ENCODE assay signal across 21 cellular contexts in the genomic region with DNA sequence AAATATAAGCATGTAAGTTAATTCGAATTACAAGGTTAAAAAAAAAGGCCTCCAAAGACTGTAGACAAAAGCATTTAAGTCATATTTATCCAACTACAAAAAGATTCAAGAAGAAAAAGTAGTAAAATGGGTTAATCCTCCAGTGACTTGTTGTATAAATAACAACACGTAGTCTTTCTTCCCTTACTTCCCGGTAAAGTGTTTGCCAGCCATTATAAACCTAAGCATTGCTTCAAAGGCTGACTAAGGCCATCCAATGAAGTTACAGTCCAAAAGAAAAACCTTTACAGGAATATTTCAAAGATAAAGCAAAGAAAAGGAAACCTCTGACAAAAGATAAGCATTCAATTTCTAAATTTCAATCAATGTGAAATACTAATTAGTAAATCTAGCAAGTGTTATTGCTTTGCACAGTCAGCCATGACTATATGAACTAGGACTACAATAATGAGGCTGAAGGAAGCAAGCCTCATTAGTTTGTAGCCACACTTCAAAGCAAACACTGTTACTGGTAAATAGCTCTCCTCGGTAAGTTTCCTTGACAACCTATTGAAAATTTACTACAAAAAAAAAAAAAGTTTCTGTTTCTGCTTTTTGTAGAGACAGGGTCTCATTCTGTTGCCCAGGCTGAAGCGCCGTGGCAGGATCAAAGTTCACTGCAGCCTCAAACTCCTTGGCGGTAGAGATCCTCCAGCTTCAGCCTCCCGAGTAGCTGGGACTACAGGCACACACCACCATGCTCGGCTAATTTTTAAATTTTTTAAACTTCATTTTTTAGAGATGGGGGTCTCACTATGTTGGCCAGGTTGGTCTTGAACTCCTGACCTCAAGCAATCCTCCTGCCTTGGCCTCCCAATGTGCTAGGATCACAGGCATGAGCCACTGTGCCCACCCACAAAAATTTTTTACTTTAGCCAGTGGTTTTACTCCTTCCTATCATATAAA. TPM values are rescaled to one million over a fixed set of nuclear protein-coding genes. Genes with fewer than 3 reads are reported as not detected.
A peak's percentile ranks its signal among the peaks of the same experiment; 100 is the strongest.
DNase-seq lines count a peak whose midpoint lies in the region; ATAC-seq, FAIRE-seq and TF ChIP-seq lines count a peak whose summit lies in the region.
"Had no signal": no experiment of that assay in that cellular context is flagged by ENCODE, and none has a peak within 500 bp of the region (broad histone marks: within the 10 kb centered on the region; RNA-seq: fewer than 3 reads in every experiment).

No MANE protein-coding gene starts in this region.

- CTCF ChIA-PET in OCI-LY7 (lab: Charles Lee; ENCODE audit: unreplicated experiment): no interaction called here

- H3K4me2 ChIP-seq in DOHH2 (ENCODE audit: low read length): peak overlapping the region; percentile 22; the same call in 1 of the 2 replicates
- H3K4me2 ChIP-seq in OCI-LY7 (ENCODE audit: low read length): peak overlapping the region; percentile 23
- no peak overlapping the region for H3K4me2 ChIP-seq in trophoblast cell (ENCODE audit: low read length)

- H3K27ac ChIP-seq in DOHH2 (ENCODE audit: low read depth, low read length): no peak overlapping the region
- no peak overlapping the region for H3K27ac ChIP-seq in OCI-LY7 (ENCODE audit: low read depth, low read length, poor library complexity, severe bottlenecking)
- H3K27ac ChIP-seq in prostate gland: no peak overlapping the region
- no peak overlapping the region for H3K27ac ChIP-seq in trophoblast cell (ENCODE audit: low read depth, low read length)
- H3K27ac ChIP-seq: adrenal gland had no signal

- H2AFZ ChIP-seq in OCI-LY7 (ENCODE audit: low read length): no peak overlapping the region
- H2AFZ ChIP-seq in trophoblast cell (ENCODE audit: insufficient read depth, low read length, poor library complexity): no peak overlapping the region

- H3K79me2 ChIP-seq in DOHH2 (ENCODE audit: control insufficient read depth, low read length) (peaks cover 89% of the 10 kb centered on the region), OCI-LY7 (ENCODE audit: insufficient read depth, low read depth, low read length) (peaks cover 54% of the 10 kb centered on the region), trophoblast cell (ENCODE audit: control insufficient read depth, insufficient read depth, low read length, poor library complexity) (no peaks in the 10 kb centered on the region)

- intact Hi-C loops in OCI-LY7 (cut with micrococcal nuclease; ENCODE audit: unreplicated experiment) (no loop called here), prostate gland (cut with DNase I) (no loop called here)

- FAIRE-seq in GM19239 (lab: Jason Lieb, UNC): peak; percentile 55

- TF ChIP-seq CTCF in DOHH2 (IDR thresholded peaks at IDR 0.05; ENCODE audit: low read depth, low read length, poor library complexity, severe bottlenecking): no peak
- no peak for TF ChIP-seq CTCF in OCI-LY7 (conservative IDR thresholded peaks at IDR 0.05; ENCODE audit: low read length)
- TF ChIP-seq CTCF in osteocyte (IDR thresholded peaks at IDR 0.05): no peak
- TF ChIP-seq CTCF in prostate gland (IDR thresholded peaks at IDR 0.05): no peak

- H3K9me2 ChIP-seq in DOHH2 (replicated peaks; ENCODE audit: control insufficient read depth, low read length): no peaks in the 10 kb centered on the region
- H3K9me2 ChIP-seq in OCI-LY7 (ENCODE audit: insufficient read depth, low read length): no peaks in the 10 kb centered on the region

- peaks cover 0 to 5% of the 10 kb centered on the region in 2 donors for H3K36me3 Mint-ChIP-seq in naive B cell
- no peaks in the 10 kb centered on the region for H3K36me3 Mint-ChIP-seq in osteocyte (ENCODE audit: unreplicated experiment)

- H3K4me3 Mint-ChIP-seq in naive B cell (peak overlapping the region; percentile 16 to 84 (median 69)), osteocyte (ENCODE audit: unreplicated experiment) (no peak overlapping the region)
- H3K4me3 Mint-ChIP-seq: activated CD4-positive, alpha-beta memory T cell treated with anti-CD3 and anti-CD28 coated beads for 36 hours; stimulated activated naive CD8-positive, alpha-beta T cell treated with anti-CD3 and anti-CD28 coated beads, Interleukin-15, amount 100 ng/mL, for 72 hours had no signal

- no peak overlapping the region for H3K23ac ChIP-seq in trophoblast cell (ENCODE audit: low read length)

- H3K4me1 ChIP-seq in DOHH2 (ENCODE audit: control insufficient read depth, low read length): peaks cover 21% of the 10 kb centered on the region
- peaks cover 16% of the 10 kb centered on the region for H3K4me1 ChIP-seq in OCI-LY7 (ENCODE audit: insufficient read depth, low read length, poor library complexity, severe bottlenecking)
- H3K4me1 ChIP-seq in prostate gland (replicated peaks): no peaks in the 10 kb centered on the region
- H3K4me1 ChIP-seq in trophoblast cell (ENCODE audit: control insufficient read depth in 1 of 2, insufficient read depth in 2 of 2, low read length in 2 of 2): no peaks in the 10 kb centered on the region

- no peak overlapping the region for H3K9ac ChIP-seq in trophoblast cell (ENCODE audit: low read length)

- no peak overlapping the region for H3K14ac ChIP-seq in trophoblast cell (ENCODE audit: low read length)

- no peaks in the 10 kb centered on the region for H3K9me3 ChIP-seq in DOHH2 (ENCODE audit: control insufficient read depth, insufficient read depth, low read length)
- H3K9me3 ChIP-seq in OCI-LY7 (ENCODE audit: low read length): no peaks in the 10 kb centered on the region
- no peaks in the 10 kb centered on the region for H3K9me3 ChIP-seq in prostate gland
- H3K9me3 ChIP-seq in trophoblast cell (ENCODE audit: insufficient read depth, low read depth, low read length): no peaks in the 10 kb centered on the region
- H3K9me3 ChIP-seq: adrenal gland, spleen had no signal

- H3K4me1 Mint-ChIP-seq in naive B cell (peaks cover 38 to 70% (median 69%) of the 10 kb centered on the region in 3 donors), osteocyte (ENCODE audit: unreplicated experiment) (peaks cover 29% of the 10 kb centered on the region)

- peaks cover 7% of the 10 kb centered on the region; the same call in 1 of the 2 replicates for H4K20me1 ChIP-seq in DOHH2 (ENCODE audit: control insufficient read depth, insufficient read depth, low read depth, low read length)
- H4K20me1 ChIP-seq in OCI-LY7 (ENCODE audit: insufficient read depth, low read length): no peaks in the 10 kb centered on the region; the same call in 1 of the 2 replicates

- H3K36me3 ChIP-seq in DOHH2 (ENCODE audit: control insufficient read depth, low read length) (peaks cover 5% of the 10 kb centered on the region), OCI-LY7 (ENCODE audit: insufficient read depth, low read length) (peaks cover 4% of the 10 kb centered on the region), prostate gland (no peaks in the 10 kb centered on the region), trophoblast cell (ENCODE audit: control insufficient read depth in 1 of 2, insufficient read depth in 2 of 2, low read length in 2 of 2) (no peaks in the 10 kb centered on the region)
- H3K36me3 ChIP-seq: adrenal gland had no signal

- H3K27me3 Mint-ChIP-seq in naive B cell (no peaks in the 10 kb centered on the region), osteocyte (ENCODE audit: unreplicated experiment) (no peaks in the 10 kb centered on the region)
- H3K27me3 Mint-ChIP-seq: activated CD4-positive, alpha-beta memory T cell treated with anti-CD3 and anti-CD28 coated beads for 36 hours; stimulated activated naive CD8-positive, alpha-beta T cell treated with anti-CD3 and anti-CD28 coated beads, Interleukin-15, amount 100 ng/mL, for 72 hours had no signal

- H2BK12ac ChIP-seq in trophoblast cell (ENCODE audit: low read length): no peak overlapping the region

- H3K27ac Mint-ChIP-seq in naive B cell (peak overlapping the region; percentile 92 to 97 (median 94)), osteocyte (ENCODE audit: unreplicated experiment) (no peak overlapping the region)
- H3K27ac Mint-ChIP-seq: activated CD4-positive, alpha-beta memory T cell treated with anti-CD3 and anti-CD28 coated beads for 36 hours had no signal

- no peaks in the 10 kb centered on the region for H3F3A ChIP-seq in DOHH2 (ENCODE audit: control insufficient read depth, insufficient read depth)

- no peak overlapping the region for H4K8ac ChIP-seq in trophoblast cell (ENCODE audit: low read depth, low read length)

- DNase-seq in GM19239 (ENCODE audit: insufficient read length, low spot score) (no peak), OCI-LY7 (ENCODE audit: low spot score) (peak; percentile 30), naive B cell (peak; percentile 54), osteocyte (ENCODE audit: extremely low spot score, unreplicated experiment) (no peak), prostate gland (ENCODE audit: low spot score) (no peak), trophoblast cell (no peak)
- DNase-seq in stimulated activated CD4-positive, alpha-beta T cell treated with anti-CD3 and anti-CD28 coated beads, Interleukin-1b, Interleukin-23, amount 100 ng/mL, for 48 hours: no peak
- DNase-seq: activated CD4-positive, alpha-beta memory T cell treated with anti-CD3 and anti-CD28 coated beads for 36 hours; adrenal gland; AML-193; DMS153; effector memory CD4-positive, alpha-beta T cell; hypothalamus; KG1; left cardiac atrium; NCI-H526 treated with DMSO at 0.1 percent for 48 hours; spleen; stimulated activated naive CD8-positive, alpha-beta T cell treated with anti-CD3 and anti-CD28 coated beads, Interleukin-15, amount 100 ng/mL, for 72 hours had no signal

- no peaks in the 10 kb centered on the region for H3K79me1 ChIP-seq in trophoblast cell (ENCODE audit: low read length)

- H2BK120ac ChIP-seq in trophoblast cell (ENCODE audit: insufficient read depth, low read length, poor library complexity): no peak overlapping the region

- H4K12ac ChIP-seq in trophoblast cell (ENCODE audit: low read depth, low read length): no peak overlapping the region

- TF ChIP-seq POLR2A in prostate gland (IDR thresholded peaks at IDR 0.05): no peak

- no peak overlapping the region for H3K18ac ChIP-seq in trophoblast cell (ENCODE audit: low read length)

- POLR2A ChIA-PET in OCI-LY7 (lab: Charles Lee): interaction anchor here (0.7 to 1.5 kb wide), 3 partner anchors 10 to 18 kb away, joined by 3 to 5 read pairs (median 3); no protein-coding TSS in a partner anchor

- H3K27me3 ChIP-seq in DOHH2 (ENCODE audit: control insufficient read depth, low read length) (no peaks in the 10 kb centered on the region), prostate gland (replicated peaks; ENCODE audit: insufficient read depth) (no peaks in the 10 kb centered on the region), trophoblast cell (ENCODE audit: insufficient read depth, low read length) (no peaks in the 10 kb centered on the region)
- H3K27me3 ChIP-seq: adrenal gland, spleen had no signal

- no peak overlapping the region for H2BK5ac ChIP-seq in trophoblast cell (ENCODE audit: low read depth, low read length, poor library complexity)

- WGBS in prostate gland: 65% methylated on average over 9 of the region's 9 CpGs
- WGBS in trophoblast cell (ENCODE audit: extremely low coverage, insufficient coverage, insufficient read length): no CpG with 5 or more reads among the region's 9 CpGs

- no peak overlapping the region for H2AK5ac ChIP-seq in trophoblast cell (ENCODE audit: low read length)

- H3K4me3 ChIP-seq in DOHH2 (ENCODE audit: low read length) (no peak overlapping the region), OCI-LY7 (ENCODE audit: low read depth, low read length, poor library complexity, severe bottlenecking) (no peak overlapping the region), prostate gland (no peak overlapping the region), trophoblast cell (ENCODE audit: low read depth, low read length) (no peak overlapping the region)
- H3K4me3 ChIP-seq: adrenal gland, spleen had no signal

- H4K91ac ChIP-seq in trophoblast cell (ENCODE audit: low read depth, low read length): no peak overlapping the region

- H3K4ac ChIP-seq in trophoblast cell (ENCODE audit: low read depth, low read length): no peak overlapping the region

- ATAC-seq in naive B cell (ENCODE audit: low read depth in 2 of 2): peak; percentile 97 to 99
- ATAC-seq: left cardiac atrium; Panc1; SK-N-SH treated with all-trans-retinoic acid at 6 μM for 48 hours; stimulated activated naive CD8-positive, alpha-beta T cell treated with anti-CD3 and anti-CD28 coated beads, Interleukin-15, amount 100 ng/mL, for 72 hours had no signal

- H3K9me3 Mint-ChIP-seq in naive B cell (no peaks in the 10 kb centered on the region), osteocyte (ENCODE audit: unreplicated experiment) (no peaks in the 10 kb centered on the region)
- H3K9me3 Mint-ChIP-seq: activated CD4-positive, alpha-beta memory T cell treated with anti-CD3 and anti-CD28 coated beads for 36 hours; stimulated activated naive CD8-positive, alpha-beta T cell treated with anti-CD3 and anti-CD28 coated beads, Interleukin-15, amount 100 ng/mL, for 72 hours had no signal

- BruUV-seq in OCI-LY7 (replicated peaks; lab: Mats Ljungman, UMichigan): no TSS peak

RNA-seq across cellular contexts. Expression of gene NUDT3, which starts 46.0 kb away (rescaled TPM):
- total RNA-seq in OCI-LY7 (2014; rRNA removed; shearing (Covaris generic)): 26.8 and 30.7 TPM in 2 replicates
- 43.0 and 49.4 TPM in 2 replicates for total RNA-seq in OCI-LY7 (2022)
- 10 to 100 TPM; 12.6 to 15.5 (median 14.0) TPM for polyA plus RNA-seq in naive B cell (ENCODE audit: low read depth in 6 of 6)
- 32.0 and 33.1 TPM in 2 replicates for total RNA-seq in osteocyte
- 10 to 100 TPM; 28.9 to 30.8 TPM for total RNA-seq in prostate gland
- polyA plus RNA-seq in trophoblast cell (2013): 5.7 TPM in 2 replicates

Comparison
In these comparisons a context has a peak if more than half of its experiments do, and no peak if none do; other contexts are left out.
1. DNase-seq: peak in OCI-LY7 (single experiment) and naive B cell (single experiment); none in GM19239 (single experiment), osteocyte (single experiment), prostate gland (single experiment), stimulated activated CD4-positive, alpha-beta T cell treated with anti-CD3 and anti-CD28 coated beads, Interleukin-1b, Interleukin-23, amount 100 ng/mL, for 48 hours (single experiment) and trophoblast cell (0 of 2).